8 cellular contexts compared by ENCODE assay signal in the genomic region with DNA sequence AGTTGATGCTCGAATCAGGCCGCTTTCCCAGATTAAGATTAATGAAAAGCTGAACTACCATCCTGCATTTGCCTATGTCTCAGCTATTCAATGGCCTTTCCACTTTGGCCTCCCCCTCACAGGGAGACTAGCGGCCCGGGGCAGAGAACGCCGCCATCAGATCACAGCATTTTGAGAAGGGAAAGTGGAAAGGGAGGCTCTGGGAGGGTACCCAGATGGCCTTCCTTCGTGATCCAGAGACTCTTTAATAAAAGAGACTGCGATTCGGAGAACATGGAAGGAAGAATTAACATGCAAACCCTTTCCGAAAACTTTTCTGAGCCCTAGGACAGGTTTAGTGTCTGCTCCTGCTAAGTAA. TPM values are rescaled to one million over a fixed set of nuclear protein-coding genes. Genes with fewer than 3 reads are reported as not detected.
DNase-seq lines count a peak whose midpoint lies in the region; ATAC-seq lines count a peak whose summit lies in the region.

No MANE protein-coding gene starts in this region.

- H3K9me3 ChIP-seq in Karpas-422 (ENCODE audit: low read length) = no peaks in the 10 kb centered on the region

- H3K36me3 ChIP-seq in ACC112 (ENCODE audit: insufficient read depth, low read length) (no peaks in the 10 kb centered on the region), Karpas-422 (ENCODE audit: insufficient read depth, low read length) (peaks cover 9% of the 10 kb centered on the region; the same call in 1 of the 2 replicates)

- ATAC-seq in naive B cell (ENCODE audit: low read depth in 2 of 2) (no peak), HG03108 (IDR thresholded peaks at IDR 0.05; ENCODE audit: unreplicated experiment) (no peak), HG03135 (IDR thresholded peaks at IDR 0.05; ENCODE audit: unreplicated experiment) (no peak), GM19455 (IDR thresholded peaks at IDR 0.05; ENCODE audit: unreplicated experiment) (no peak)

- H3K36me3 Mint-ChIP-seq in dendritic cell treated with granulocyte-macrophage colony-stimulating factor and Interleukin-4, amounts not matched to agents 40 ng/mL and 50 ng/mL, for 4 days (ENCODE audit: low read depth) = peaks cover 21% of the 10 kb centered on the region
- no peaks in the 10 kb centered on the region for H3K36me3 Mint-ChIP-seq in naive B cell

- peaks cover 28% of the 10 kb centered on the region; the same call in 1 of the 2 replicates for H4K20me1 ChIP-seq in Karpas-422 (ENCODE audit: insufficient read depth, low read depth, low read length)

- peak overlapping the region; percentile 93 for H3K4me3 ChIP-seq in ACC112 (ENCODE audit: low read depth, low read length)
- peak overlapping the region; percentile 83 for H3K4me3 ChIP-seq in Karpas-422 (ENCODE audit: low read length)

- peaks cover 16% of the 10 kb centered on the region for H3K27me3 Mint-ChIP-seq in dendritic cell treated with granulocyte-macrophage colony-stimulating factor and Interleukin-4, amounts not matched to agents 40 ng/mL and 50 ng/mL, for 4 days
- no peaks in the 10 kb centered on the region for H3K27me3 Mint-ChIP-seq in naive B cell

- intact Hi-C loops in dendritic cell treated with granulocyte-macrophage colony-stimulating factor and Interleukin-4, amounts not matched to agents 40 ng/mL and 50 ng/mL, for 4 days (cut with micrococcal nuclease) = no loop called here

- H3K4me1 ChIP-seq in ACC112 (ENCODE audit: control insufficient read depth, insufficient read depth, low read length, unreplicated experiment) (peaks cover 16% of the 10 kb centered on the region), Karpas-422 (ENCODE audit: low read length) (peaks cover 49% of the 10 kb centered on the region)

- H3K27me3 ChIP-seq in ACC112 (ENCODE audit: insufficient read depth, low read length) (no peaks in the 10 kb centered on the region), Karpas-422 (ENCODE audit: low read length) (no peaks in the 10 kb centered on the region)

- no peaks in the 10 kb centered on the region for H3K9me2 ChIP-seq in Karpas-422 (replicated peaks; ENCODE audit: insufficient read depth, low read length)

- H3K9ac ChIP-seq in Karpas-422 (ENCODE audit: low read length) = peak overlapping the region; percentile 80

- H2AFZ ChIP-seq in ACC112 (ENCODE audit: low read length, unreplicated experiment) (peak overlapping the region; percentile 95), Karpas-422 (ENCODE audit: low read length) (peak overlapping the region; percentile 82; the same call in 1 of the 2 replicates)

- H3K79me2 ChIP-seq in ACC112 (ENCODE audit: control insufficient read depth, insufficient read depth, low read length, unreplicated experiment) (peaks cover 62% of the 10 kb centered on the region), Karpas-422 (ENCODE audit: low read length) (peaks cover 54% of the 10 kb centered on the region)

- peak overlapping the region; percentile 91 for H3K4me3 Mint-ChIP-seq in dendritic cell treated with granulocyte-macrophage colony-stimulating factor and Interleukin-4, amounts not matched to agents 40 ng/mL and 50 ng/mL, for 4 days
- H3K4me3 Mint-ChIP-seq in naive B cell = peak overlapping the region; percentile 85 to 98 (median 96)

- H3K27ac Mint-ChIP-seq in dendritic cell treated with granulocyte-macrophage colony-stimulating factor and Interleukin-4, amounts not matched to agents 40 ng/mL and 50 ng/mL, for 4 days = peak overlapping the region; percentile 93
- H3K27ac Mint-ChIP-seq in naive B cell = peak overlapping the region; percentile 94 to 97 (median 96)

- H3K9me3 Mint-ChIP-seq in dendritic cell treated with granulocyte-macrophage colony-stimulating factor and Interleukin-4, amounts not matched to agents 40 ng/mL and 50 ng/mL, for 4 days = no peaks in the 10 kb centered on the region
- no peaks in the 10 kb centered on the region for H3K9me3 Mint-ChIP-seq in naive B cell

- peak overlapping the region; percentile 98 for H3K4me2 ChIP-seq in Karpas-422 (ENCODE audit: low read depth, low read length, poor library complexity, severe bottlenecking)

- H3K4me1 Mint-ChIP-seq in dendritic cell treated with granulocyte-macrophage colony-stimulating factor and Interleukin-4, amounts not matched to agents 40 ng/mL and 50 ng/mL, for 4 days (ENCODE audit: low read depth) = peaks cover 51% of the 10 kb centered on the region
- H3K4me1 Mint-ChIP-seq in naive B cell = peaks cover 46 to 61% (median 53%) of the 10 kb centered on the region in 3 donors

- DNase-seq in Karpas-422 (no peak), naive B cell (no peak), NCI-H2081 (lab: John Stamatoyannopoulos, UW) (no peak)

- H3K27ac ChIP-seq in ACC112 (ENCODE audit: low read depth, low read length) = peak overlapping the region; percentile 71
- peak overlapping the region; percentile 37; the same call in 1 of the 2 replicates for H3K27ac ChIP-seq in Karpas-422 (ENCODE audit: low read length)

RNA-seq across cellular contexts. Expression of a gene that starts 0.5 kb away (rescaled TPM):
- total RNA-seq in Karpas-422 (2014; rRNA removed; shearing (Covaris generic); ENCODE audit: low replicate concordance) = 53.2 and 82.4 TPM in 2 replicates
- 10 to 100 TPM; 61.1 to 91.0 (median 80.1) TPM for polyA plus RNA-seq in naive B cell (ENCODE audit: low read depth in 6 of 6)

RNA-seq across cellular contexts. Expression of a gene that starts 42.2 kb away (rescaled TPM):
- total RNA-seq in Karpas-422 (2014; rRNA removed; shearing (Covaris generic); ENCODE audit: low replicate concordance) = not detected in 2 replicates
- polyA plus RNA-seq in naive B cell (ENCODE audit: low read depth in 6 of 6) = 1 to 10 TPM in 4 of 6 donors, under 1 TPM in 1, not detected in 1; 0.96 to 1.9 (median 1.5) TPM

RNA-seq across cellular contexts. Expression of a gene that starts 51.4 kb away (rescaled TPM):
- 28.5 and 32.2 TPM in 2 replicates for total RNA-seq in Karpas-422 (2014; rRNA removed; shearing (Covaris generic); ENCODE audit: low replicate concordance)
- polyA plus RNA-seq in naive B cell (ENCODE audit: low read depth in 6 of 6) = 10 to 100 TPM; 21.3 to 31.4 (median 27.9) TPM

RNA-seq across cellular contexts. Expression of a gene that starts 58.0 kb away (rescaled TPM):
- total RNA-seq in Karpas-422 (2014; rRNA removed; shearing (Covaris generic); ENCODE audit: low replicate concordance) = 70.3 and 72.3 TPM in 2 replicates
- polyA plus RNA-seq in naive B cell (ENCODE audit: low read depth in 6 of 6) = 10 to 100 TPM in 1 of 6 donors, 1 to 10 TPM in 5; 2.5 to 17.3 (median 3.8) TPM
